ENCODE assay signal across 9 cellular contexts in genomic region chr5:113489299-113489698, GRCh38. TPM values are rescaled to one million over a fixed set of nuclear protein-coding genes. Genes with fewer than 3 reads are reported as not detected.
DNase-seq lines count a peak whose midpoint lies in the region; ATAC-seq and TF ChIP-seq lines count a peak whose summit lies in the region.
"Had no signal": no experiment of that assay in that cellular context is flagged by ENCODE, and none has a peak within 500 bp of the region (broad histone marks: within the 10 kb centered on the region; RNA-seq: fewer than 3 reads in every experiment).

No MANE protein-coding gene starts in this region.

- H3K4me3 Mint-ChIP-seq in CD14-positive monocyte = peak overlapping the region in 1 of 2 donors; percentile 84
- H3K4me3 Mint-ChIP-seq in mesothelial cell of epicardium = peak overlapping the region; percentile 12
- no peak overlapping the region for H3K4me3 Mint-ChIP-seq in endothelial cell (ENCODE audit: unreplicated experiment)

- H3K36me3 ChIP-seq in MG63 = no peaks in the 10 kb centered on the region

- peaks cover 46% of the 10 kb centered on the region for H3K27me3 ChIP-seq in MG63

- H3K36me3 Mint-ChIP-seq in CD14-positive monocyte (peaks cover 12 to 16% of the 10 kb centered on the region in 2 donors), mesothelial cell of epicardium (peaks cover 7% of the 10 kb centered on the region), endothelial cell (ENCODE audit: low read depth, unreplicated experiment) (peaks cover 8% of the 10 kb centered on the region)

- intact Hi-C loops in CD14-positive monocyte (cut with micrococcal nuclease) = no loop called here

- H3K4me1 Mint-ChIP-seq in CD14-positive monocyte (peaks cover 26% of the 10 kb centered on the region), mesothelial cell of epicardium (peaks cover 6% of the 10 kb centered on the region), endothelial cell (ENCODE audit: unreplicated experiment) (peaks cover 2% of the 10 kb centered on the region)

- DNase-seq in CD14-positive monocyte (ENCODE audit: low spot score) (peak; percentile 53), MG63 (peak; percentile 80), astrocyte of the hippocampus (ENCODE audit: low read depth, low spot score) (peak; percentile 98), mesothelial cell of epicardium (ENCODE audit: low spot score in 2 of 2, unreplicated experiment in 2 of 2) (no peak), endothelial cell (ENCODE audit: low spot score) (no peak), NAMALWA (ENCODE audit: low spot score) (no peak)

- H3K27me3 Mint-ChIP-seq in CD14-positive monocyte (ENCODE audit: low read depth in 3 of 3) (peaks cover 89 to 96% (median 93%) of the 10 kb centered on the region in 3 donors), mesothelial cell of epicardium (ENCODE audit: low read depth) (peaks cover 41% of the 10 kb centered on the region), endothelial cell (ENCODE audit: unreplicated experiment) (peaks cover 3% of the 10 kb centered on the region)

- H3K27ac Mint-ChIP-seq in CD14-positive monocyte (peak overlapping the region in 3 of 7 donors; percentile 1 to 58 (median 42)), mesothelial cell of epicardium (no peak overlapping the region), endothelial cell (ENCODE audit: unreplicated experiment) (no peak overlapping the region)
- H3K27ac Mint-ChIP-seq: IgD-negative memory B cell had no signal

- H3K9me3 Mint-ChIP-seq in CD14-positive monocyte = peaks cover 10 to 43% (median 30%) of the 10 kb centered on the region in 7 donors
- peaks cover 21% of the 10 kb centered on the region for H3K9me3 Mint-ChIP-seq in mesothelial cell of epicardium
- H3K9me3 Mint-ChIP-seq in endothelial cell (ENCODE audit: unreplicated experiment) = no peaks in the 10 kb centered on the region

- peaks cover 15% of the 10 kb centered on the region for H3K9me3 ChIP-seq in MG63

- H3K4me3 ChIP-seq in MG63 = no peak overlapping the region

- ATAC-seq in GM21447 (IDR thresholded peaks at IDR 0.05; ENCODE audit: unreplicated experiment) (peak; percentile 60), HG03135 (IDR thresholded peaks at IDR 0.05; ENCODE audit: unreplicated experiment) (no peak)

- no peak for TF ChIP-seq CTCF in CD14-positive monocyte (IDR thresholded peaks at IDR 0.05)
- no peak for TF ChIP-seq CTCF in mesothelial cell of epicardium (IDR thresholded peaks at IDR 0.05; ENCODE audit: unreplicated experiment)
- TF ChIP-seq CTCF in endothelial cell (IDR thresholded peaks at IDR 0.05; ENCODE audit: unreplicated experiment) = no peak

RNA-seq across cellular contexts. Expression of gene MCC, which starts 1.0 kb away (rescaled TPM):
- polyA plus RNA-seq in CD14-positive monocyte = under 1 TPM in 1 of 2 donors, not detected in 1; 0.09 TPM
- 0.86 and 7.1 TPM in 2 replicates for total RNA-seq in MG63 (2014; rRNA removed; shearing (Covaris generic); ENCODE audit: low replicate concordance)
- total RNA-seq in mesothelial cell of epicardium (32.4 to 33.9 TPM (median 33.2 TPM) in 3 replicates), endothelial cell (ENCODE audit: unreplicated experiment) (22.7 TPM)

RNA-seq across cellular contexts. Expression of gene YTHDC2, which starts 24.2 kb away (rescaled TPM):
- polyA plus RNA-seq in CD14-positive monocyte = 10 to 100 TPM in 1 of 2 donors, 1 to 10 TPM in 1; 5.8 to 10.3 TPM
- total RNA-seq in MG63 (2014; rRNA removed; shearing (Covaris generic); ENCODE audit: low replicate concordance) = 3.2 and 9.0 TPM in 2 replicates
- total RNA-seq in mesothelial cell of epicardium = 34.0 to 38.2 TPM (median 37.0 TPM) in 3 replicates
- total RNA-seq in endothelial cell (ENCODE audit: unreplicated experiment) = 28.6 TPM

RNA-seq across cellular contexts. Expression of gene TSSK1B, which starts 54.5 kb away (rescaled TPM):
- not detected for polyA plus RNA-seq in CD14-positive monocyte
- total RNA-seq in MG63 (2014; rRNA removed; shearing (Covaris generic); ENCODE audit: low replicate concordance) = not detected in 2 replicates
- total RNA-seq in mesothelial cell of epicardium (0.38 to 0.78 TPM (median 0.60 TPM) in 3 replicates), endothelial cell (ENCODE audit: unreplicated experiment) (not detected)
- polyA plus RNA-seq: IgD-negative memory B cell had no signal

Comparison
In these comparisons a context has a peak if more than half of its experiments do, and no peak if none do; other contexts are left out.
1. DNase-seq: peak in CD14-positive monocyte (single experiment), MG63 (single experiment) and astrocyte of the hippocampus (single experiment); none in mesothelial cell of epicardium (0 of 2), endothelial cell (single experiment) and NAMALWA (single experiment).